Comparison of ENCODE assay signal across 8 cellular contexts in the genomic region with DNA sequence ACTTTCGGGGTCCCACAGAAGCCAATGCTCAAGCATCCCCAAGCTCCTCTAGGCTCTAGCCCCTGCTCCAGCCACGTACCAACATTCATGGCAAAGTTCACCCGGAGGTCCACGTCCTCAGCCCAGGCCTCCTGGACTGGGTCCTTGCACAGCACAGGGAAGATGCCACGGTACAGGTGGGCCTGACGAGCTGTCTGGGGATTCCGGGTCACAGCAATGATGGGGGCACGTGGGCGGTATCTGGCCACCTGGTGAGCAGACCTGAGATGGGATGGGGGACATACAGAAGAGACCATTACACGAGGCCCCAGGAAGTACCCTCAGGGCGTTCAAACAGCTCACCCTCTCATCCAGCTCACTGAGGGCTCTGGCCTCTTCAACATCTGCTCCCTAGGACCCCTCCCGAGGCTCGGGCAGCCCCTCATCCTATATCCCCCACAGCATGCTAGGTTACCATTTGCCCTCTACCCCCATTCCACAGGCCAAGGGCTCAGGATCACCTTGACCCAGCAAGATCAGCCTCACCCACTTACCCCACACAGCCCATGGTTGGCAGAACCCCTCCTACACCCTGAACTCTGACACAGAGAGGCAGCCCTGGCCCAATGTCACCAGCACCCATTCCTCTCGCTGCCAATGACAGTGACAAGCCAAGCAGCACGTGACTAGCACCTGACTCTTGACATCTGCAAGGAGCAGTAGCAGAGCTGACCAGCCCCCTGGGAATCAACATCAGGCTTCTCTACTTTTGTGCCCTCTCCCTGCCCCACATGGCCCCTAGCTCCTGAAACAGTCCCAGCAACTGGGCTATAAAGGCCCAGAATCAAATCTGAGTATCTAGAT. TPM values are rescaled to one million over a fixed set of nuclear protein-coding genes. Genes with fewer than 3 reads are reported as not detected.
DNase-seq lines count a peak whose midpoint lies in the region; ATAC-seq, FAIRE-seq and TF ChIP-seq lines count a peak whose summit lies in the region.
"Had no signal": no experiment of that assay in that cellular context is flagged by ENCODE, and none has a peak within 500 bp of the region (broad histone marks: within the 10 kb centered on the region; RNA-seq: fewer than 3 reads in every experiment).

No MANE protein-coding gene starts in this region.

- peaks cover 93% of the 10 kb centered on the region for H3K36me3 Mint-ChIP-seq in Calu3 (ENCODE audit: insufficient read depth, unreplicated experiment)
- H3K36me3 Mint-ChIP-seq in central memory CD8-positive, alpha-beta T cell (ENCODE audit: insufficient read depth) = peaks cover 41% of the 10 kb centered on the region

- intact Hi-C loops in Calu3 (cut with micrococcal nuclease; ENCODE audit: unreplicated experiment) = no loop called here
- intact Hi-C loops in psoas muscle (cut with DNase I) = loop anchor here in 1 of 2 donors (2.0 to 10.0 kb wide), 3 partner anchors 30 to 274 kb away; partner anchors contain the start of genes ARIH1, PARP6 and PKM

- WGBS in psoas muscle, 3 donors = 55 to 75% (median 65%) methylated on average over 15 of the region's 15 CpGs

- H3K27ac Mint-ChIP-seq in Calu3 (ENCODE audit: unreplicated experiment) = peak overlapping the region; percentile 39
- peak overlapping the region; percentile 41 for H3K27ac Mint-ChIP-seq in central memory CD8-positive, alpha-beta T cell (ENCODE audit: low read depth)

- no peak overlapping the region for H3K4me3 Mint-ChIP-seq in Calu3 (ENCODE audit: low read depth, unreplicated experiment)
- no peak overlapping the region for H3K4me3 Mint-ChIP-seq in central memory CD8-positive, alpha-beta T cell

- ATAC-seq in central memory CD8-positive, alpha-beta T cell (replicated peaks; ENCODE audit: extremely low read depth, poor library complexity, severe bottlenecking) = no peak
- ATAC-seq in psoas muscle = peak in 3 of 4 donors; percentile 25 to 40 (median 34)

- H3K9me3 ChIP-seq in MM.1S (replicated peaks; ENCODE audit: insufficient read depth, low read length) = no peaks in the 10 kb centered on the region
- H3K9me3 ChIP-seq in psoas muscle = no peaks in the 10 kb centered on the region
- no peaks in the 10 kb centered on the region for H3K9me3 ChIP-seq in BE2C

- BruUV-seq in Calu3 (replicated peaks; lab: Mats Ljungman, UMichigan) = no TSS peak

- peaks cover 38% of the 10 kb centered on the region for H3K4me1 Mint-ChIP-seq in Calu3 (ENCODE audit: low read depth, unreplicated experiment)
- peaks cover 4% of the 10 kb centered on the region for H3K4me1 Mint-ChIP-seq in central memory CD8-positive, alpha-beta T cell

- H4K20me1 ChIP-seq in MM.1S (ENCODE audit: insufficient read depth, low read length) = peaks cover 7% of the 10 kb centered on the region; the same call in 1 of the 2 replicates

- no peaks in the 10 kb centered on the region for H3K79me2 ChIP-seq in MM.1S (ENCODE audit: low read length)

- H3F3A ChIP-seq in MM.1S (ENCODE audit: insufficient read depth, low read length) = peaks cover 42% of the 10 kb centered on the region

- H3K27me3 ChIP-seq in MM.1S (replicated peaks; ENCODE audit: insufficient read depth, low read length) = 0 out of 2 replicates have a peak, but pooled peaks cover 4% of the 10 kb centered on the region
- no peaks in the 10 kb centered on the region for H3K27me3 ChIP-seq in psoas muscle (ENCODE audit: insufficient read depth in 3 of 3, low read length in 2 of 3)
- no peaks in the 10 kb centered on the region for H3K27me3 ChIP-seq in BE2C

- H3K27ac ChIP-seq in MM.1S (ENCODE audit: low read length) (peak overlapping the region; percentile 52; the same call in 1 of the 2 replicates), psoas muscle (peak overlapping the region; percentile 91)

- no peak overlapping the region for H2AFZ ChIP-seq in MM.1S (ENCODE audit: low read length)

- no peak for TF ChIP-seq CTCF in Calu3 (IDR thresholded peaks at IDR 0.05; ENCODE audit: unreplicated experiment)
- TF ChIP-seq CTCF in MM.1S (IDR thresholded peaks at IDR 0.05; ENCODE audit: low read length) = no peak
- TF ChIP-seq CTCF in psoas muscle (IDR thresholded peaks at IDR 0.05) = no peak
- no peak for TF ChIP-seq CTCF in BE2C (IDR thresholded peaks at IDR 0.05; ENCODE audit: low read depth, low read length)

- no peaks in the 10 kb centered on the region for H3K27me3 Mint-ChIP-seq in Calu3 (ENCODE audit: unreplicated experiment)
- H3K27me3 Mint-ChIP-seq in central memory CD8-positive, alpha-beta T cell = peaks cover 21% of the 10 kb centered on the region

- no peak for FAIRE-seq in GM12892 (lab: Jason Lieb, UNC)

- no peak for DNase-seq in Calu3
- DNase-seq in MM.1S = no peak
- no peak for DNase-seq in central memory CD8-positive, alpha-beta T cell (ENCODE audit: low spot score in 2 of 2)
- DNase-seq in psoas muscle = no peak
- no peak for DNase-seq in GM12892 (ENCODE audit: insufficient read length)
- DNase-seq in Kasumi-1 (lab: John Stamatoyannopoulos, UW) = no peak
- DNase-seq in BE2C = no peak

- H3K4me3 ChIP-seq in MM.1S (ENCODE audit: low read length) (no peak overlapping the region), psoas muscle (peak overlapping the region; percentile 15), BE2C (ENCODE audit: low read depth, low read length) (no peak overlapping the region)

- H3K9ac ChIP-seq in MM.1S (ENCODE audit: low read length) = no peak overlapping the region

- peaks cover 32% of the 10 kb centered on the region for H3K4me1 ChIP-seq in MM.1S (ENCODE audit: low read length)
- H3K4me1 ChIP-seq in psoas muscle = peaks cover 50% of the 10 kb centered on the region
- H3K4me1 ChIP-seq in BE2C = peaks cover 16% of the 10 kb centered on the region

- CTCF ChIA-PET in Calu3 (lab: Charles Lee) = interaction anchor here (0.6 to 2.5 kb wide), 5 partner anchors 10 to 140 kb away, joined by 3 to 10 read pairs (median 6); partner anchors contain the start of gene PKM

- H3K4me2 ChIP-seq in MM.1S (ENCODE audit: low read depth, low read length) = no peak overlapping the region

- no peaks in the 10 kb centered on the region for H3K9me2 ChIP-seq in MM.1S (replicated peaks; ENCODE audit: insufficient read depth, low read length)

- H3K36me3 ChIP-seq in MM.1S (replicated peaks; ENCODE audit: insufficient read depth, low read length) = peaks cover 12% of the 10 kb centered on the region
- peaks cover 17 to 69% of the 10 kb centered on the region in 2 donors for H3K36me3 ChIP-seq in psoas muscle (ENCODE audit: insufficient read depth in 1 of 2, low read depth in 1 of 2)
- peaks cover 78% of the 10 kb centered on the region for H3K36me3 ChIP-seq in BE2C

- no peaks in the 10 kb centered on the region for H3K9me3 Mint-ChIP-seq in Calu3 (ENCODE audit: low read depth, unreplicated experiment)
- no peaks in the 10 kb centered on the region for H3K9me3 Mint-ChIP-seq in central memory CD8-positive, alpha-beta T cell

- TF ChIP-seq POLR2A in GM12892 (IDR thresholded peaks at IDR 0.05; ENCODE audit: low read depth, low read length) = no peak

RNA-seq across cellular contexts. Expression of gene GRAMD2A, which starts 3.0 kb away (rescaled TPM):
- total RNA-seq in Calu3 (2022) (0.95 and 2.2 TPM in 2 replicates), psoas muscle (not detected)
- polyA plus RNA-seq in psoas muscle = under 1 TPM in 1 of 3 donors, not detected in 2; 0.01 TPM
- not detected for polyA plus RNA-seq in GM12892 (2012; ENCODE audit: missing spikeins)
- 0.93 TPM for polyA plus RNA-seq in BE2C (2012; ENCODE audit: insufficient read depth, insufficient read length, low read depth)
- total RNA-seq: RPMI7951 had no signal

RNA-seq across cellular contexts. Expression of gene PKM, which starts 30.4 kb away (rescaled TPM):
- total RNA-seq in Calu3 (2022) (1,874 and 1,922 TPM in 2 replicates), psoas muscle (1,000 to 10,000 TPM in 1 of 4 donors, 100 to 1,000 TPM in 3; 513 to 1,170 (median 767) TPM)
- polyA plus RNA-seq in psoas muscle = 1,000 to 10,000 TPM in 2 of 3 donors, 100 to 1,000 TPM in 1; 909 to 1,135 (median 1,127) TPM
- polyA plus RNA-seq in GM12892 (2012; ENCODE audit: missing spikeins) = 1,976 TPM
- polyA plus RNA-seq in BE2C (2012; ENCODE audit: insufficient read depth, insufficient read length, low read depth) = 1,223 TPM
